Comparison of ENCODE assay signal across 8 cellular contexts in genomic region chr15:42920281-42921048, GRCh38. TPM values are rescaled to one million over a fixed set of nuclear protein-coding genes. Genes with fewer than 3 reads are reported as not detected.
DNase-seq lines count a peak whose midpoint lies in the region; ATAC-seq lines count a peak whose summit lies in the region.

Gene TTBK2, minus strand, starts transcription at chr15:42920778. Its CDS starts 42,161 bp downstream, at chr15:42878617.

- no peaks in the 10 kb centered on the region for H3K9me3 Mint-ChIP-seq in CD8-positive, alpha-beta memory T cell

- H3K9me3 ChIP-seq in CD8-positive, alpha-beta memory T cell (ENCODE audit: low read length): no peaks in the 10 kb centered on the region
- H3K9me3 ChIP-seq in effector memory CD4-positive, alpha-beta T cell (ENCODE audit: control insufficient read depth, low read length): no peaks in the 10 kb centered on the region

- POLR2A ChIA-PET in CD8-positive, alpha-beta memory T cell (lab: Charles Lee): interaction anchor here (0.6 kb wide), 1 partner anchor 373 kb away, joined by 3 read pairs; no protein-coding TSS in a partner anchor

- H3K4me1 Mint-ChIP-seq in CD8-positive, alpha-beta memory T cell: peaks cover 26 to 42% (median 35%) of the 10 kb centered on the region in 3 donors

- H3K27me3 Mint-ChIP-seq in CD8-positive, alpha-beta memory T cell: peaks cover 0 to 3% of the 10 kb centered on the region in 2 donors

- H3K36me3 Mint-ChIP-seq in CD8-positive, alpha-beta memory T cell: peaks cover 0 to 10% (median 0%) of the 10 kb centered on the region in 3 donors

- peak; percentile 70 for ATAC-seq in GM19468 (IDR thresholded peaks at IDR 0.05; ENCODE audit: extremely low read depth, unreplicated experiment)

- CTCF ChIA-PET in CD8-positive, alpha-beta memory T cell (lab: Charles Lee): interaction anchor here (2.3 kb wide), 1 partner anchor 217 kb away, joined by 6 read pairs; no protein-coding TSS in a partner anchor

- H3K4me1 ChIP-seq in CD8-positive, alpha-beta memory T cell (ENCODE audit: insufficient read depth, low read length): peaks cover 14% of the 10 kb centered on the region
- H3K4me1 ChIP-seq in effector memory CD4-positive, alpha-beta T cell (ENCODE audit: control insufficient read depth, insufficient read depth, low read length, poor library complexity, severe bottlenecking): peaks cover 10% of the 10 kb centered on the region

- DNase-seq in CD8-positive, alpha-beta memory T cell: peak; percentile 96 to 99 (median 97)
- peak; percentile 96 for DNase-seq in HS-5 (ENCODE audit: low read depth)
- peak; percentile 97 for DNase-seq in NK-92 treated with Interleukin-12 subunit alpha and Interleukin-12 subunit beta, amount 100 ng/mL, for 24 hours (lab: John Stamatoyannopoulos, UW)
- DNase-seq in activated CD8-positive, alpha-beta memory T cell treated with anti-CD3 and anti-CD28 coated beads for 24 hours: peak; percentile 98
- DNase-seq in effector memory CD4-positive, alpha-beta T cell: peak; percentile 95 to 97 (median 97)
- peak; percentile 99 for DNase-seq in medulla oblongata (ENCODE audit: extremely low spot score)
- DNase-seq in stimulated activated CD8-positive, alpha-beta memory T cell treated with anti-CD3 and anti-CD28 coated beads, Interleukin-12 subunit alpha, Interleukin-12 subunit beta, amount 100 ng/mL, for 1 hour (ENCODE audit: low read depth): peak; percentile 96

- H3K4me3 Mint-ChIP-seq in CD8-positive, alpha-beta memory T cell: peak within 1 kb of the TSS; percentile 94 to 99 (median 98)

- H3K27ac ChIP-seq in CD8-positive, alpha-beta memory T cell (ENCODE audit: low read depth, low read length): peak within 1 kb of the TSS; percentile 49
- peak within 1 kb of the TSS; percentile 69 for H3K27ac ChIP-seq in effector memory CD4-positive, alpha-beta T cell (ENCODE audit: insufficient read depth, low read length, poor library complexity, severe bottlenecking)

- H3K36me3 ChIP-seq in CD8-positive, alpha-beta memory T cell (ENCODE audit: insufficient read depth, low read length): no peaks in the 10 kb centered on the region
- H3K36me3 ChIP-seq in effector memory CD4-positive, alpha-beta T cell (ENCODE audit: control insufficient read depth, insufficient read depth, low read length): no peaks in the 10 kb centered on the region

- H3K27ac Mint-ChIP-seq in CD8-positive, alpha-beta memory T cell: peak within 1 kb of the TSS; percentile 77 to 99 (median 92)

- peak within 1 kb of the TSS; percentile 71 for H3K4me3 ChIP-seq in CD8-positive, alpha-beta memory T cell (ENCODE audit: low read length)
- peak within 1 kb of the TSS; percentile 93 for H3K4me3 ChIP-seq in effector memory CD4-positive, alpha-beta T cell (ENCODE audit: insufficient read depth, low read depth, low read length, poor library complexity, severe bottlenecking)

- no peaks in the 10 kb centered on the region for H3K27me3 ChIP-seq in CD8-positive, alpha-beta memory T cell (ENCODE audit: insufficient read depth, low read length, poor library complexity, severe bottlenecking)
- H3K27me3 ChIP-seq in effector memory CD4-positive, alpha-beta T cell (replicated peaks; ENCODE audit: control insufficient read depth, insufficient read depth, low read length, poor library complexity, severe bottlenecking): no peaks in the 10 kb centered on the region

RNA-seq across cellular contexts. Expression of gene TTBK2, which starts in this region (rescaled TPM):
- total RNA-seq in CD8-positive, alpha-beta memory T cell: 10 to 100 TPM in 1 of 2 experiments, 1 to 10 TPM in 1; 9.3 to 11.4 TPM
- 11.1 TPM for polyA plus RNA-seq in CD8-positive, alpha-beta memory T cell

Comparison
In these comparisons a context has a peak if more than half of its experiments do, and no peak if none do; other contexts are left out.
1. Peak in every context shown above with its lines: DNase-seq, ATAC-seq, H3K4me3 ChIP-seq and H3K27ac ChIP-seq.